ENCODE assay signal across 28 cellular contexts in the genomic region with DNA sequence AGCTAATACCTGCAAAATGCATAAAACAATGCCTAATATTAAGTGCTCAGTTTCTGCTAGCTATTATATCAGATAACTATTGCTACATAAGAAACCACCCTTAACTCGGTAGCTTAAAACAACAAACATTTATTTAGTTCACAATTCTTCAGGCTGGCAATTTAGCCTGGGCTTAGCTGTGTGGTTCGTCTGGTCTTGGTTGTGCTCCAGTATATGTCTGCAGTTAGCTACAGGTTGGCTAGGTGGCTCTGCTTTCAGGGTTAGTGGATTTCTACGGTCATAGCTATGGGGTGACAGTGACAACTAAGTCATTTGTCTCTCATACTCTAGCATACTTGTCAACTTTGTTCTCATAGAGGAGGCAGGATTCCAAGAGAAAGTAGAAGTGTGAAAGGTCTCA.
"Had no signal": no experiment of that assay in that cellular context is flagged by ENCODE, and none has a peak within 500 bp of the region (broad histone marks: within the 10 kb centered on the region; RNA-seq: fewer than 3 reads in every experiment).

No MANE protein-coding gene starts in this region.

- ATAC-seq: effector memory CD8-positive, alpha-beta T cell; esophagus mucosa; foreskin keratinocyte; gastrocnemius medialis; gastroesophageal sphincter; heart left ventricle; heart right ventricle had no signal

- H3K27ac ChIP-seq: colonic mucosa, coronary artery, dorsolateral prefrontal cortex, epithelial cell of prostate, esophagus muscularis mucosa, esophagus squamous epithelium, foreskin keratinocyte, gastrocnemius medialis, gastroesophageal sphincter, heart left ventricle, heart right ventricle had no signal

- H3K4me3 ChIP-seq: colonic mucosa, coronary artery, dorsolateral prefrontal cortex, esophagus muscularis mucosa, esophagus squamous epithelium, gastrocnemius medialis, gastroesophageal sphincter, heart left ventricle, heart right ventricle had no signal

- DNase-seq: colonic mucosa; cortex of kidney; dermis blood vessel endothelial cell; dorsolateral prefrontal cortex; effector CD4-positive, alpha-beta T cell; effector CD8-positive, alpha-beta T cell; effector memory CD4-positive, alpha-beta T cell; effector memory CD8-positive, alpha-beta T cell; endodermal cell; erythroblast; esophagus squamous epithelium; foreskin fibroblast; foreskin keratinocyte; foreskin melanocyte; gastrocnemius medialis; glutamatergic neuron; head of caudate nucleus; heart left ventricle; heart right ventricle had no signal

- H3K4me1 ChIP-seq: colonic mucosa, esophagus muscularis mucosa, esophagus squamous epithelium, foreskin keratinocyte, gastrocnemius medialis, gastroesophageal sphincter, heart left ventricle, heart right ventricle had no signal

- H3K9me3 ChIP-seq: colonic mucosa, gastrocnemius medialis had no signal

- H3K36me3 ChIP-seq: colonic mucosa, esophagus muscularis mucosa, esophagus squamous epithelium, gastrocnemius medialis, gastroesophageal sphincter, heart left ventricle, heart right ventricle had no signal

- H3K27me3 ChIP-seq: colonic mucosa, esophagus muscularis mucosa, gastrocnemius medialis, gastroesophageal sphincter, heart left ventricle had no signal

- FAIRE-seq: colon, endometrium, endothelial cell of umbilical vein, frontal cortex had no signal
